ENCODE assay signal across 8 cellular contexts in the genomic region with DNA sequence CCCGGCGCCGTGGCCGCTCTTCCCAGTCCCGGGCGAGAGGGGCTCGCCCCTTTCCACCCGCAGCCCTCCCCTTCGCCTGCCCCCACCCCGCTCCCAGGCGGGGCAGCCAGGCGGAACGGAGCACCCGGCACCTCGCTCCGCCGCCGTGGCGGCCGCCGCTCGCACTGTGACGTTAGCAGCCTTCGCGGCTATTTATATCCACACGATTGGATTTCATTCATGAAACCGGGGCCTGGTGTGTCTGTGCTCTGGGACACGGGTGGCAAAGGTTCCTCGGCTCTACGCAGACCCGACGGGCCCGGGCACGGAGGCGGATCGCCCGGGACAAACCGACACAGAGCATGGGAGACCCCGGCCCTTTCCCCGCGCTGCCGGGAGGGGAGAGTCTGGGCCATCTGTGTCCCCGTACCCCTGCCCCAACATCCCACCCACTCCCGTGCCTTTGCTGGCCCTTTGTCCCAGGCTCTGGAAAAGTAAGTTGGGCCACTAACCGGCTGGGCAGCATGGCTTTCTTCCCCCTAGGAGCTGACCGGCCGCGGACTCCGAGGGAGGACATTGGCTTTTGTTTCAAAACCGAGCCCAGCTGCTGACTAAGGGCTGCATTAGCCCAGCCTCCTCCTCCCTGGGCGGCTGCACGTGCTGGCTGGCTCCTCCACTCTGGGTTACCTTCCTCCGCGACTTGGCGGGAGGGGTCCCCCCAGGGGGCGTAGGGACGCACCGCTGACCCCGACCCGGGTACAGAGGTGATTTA. TPM values are rescaled to one million over a fixed set of nuclear protein-coding genes. Genes with fewer than 3 reads are reported as not detected.
DNase-seq lines count a peak whose midpoint lies in the region; ATAC-seq and TF ChIP-seq lines count a peak whose summit lies in the region.

A gene with protein sequence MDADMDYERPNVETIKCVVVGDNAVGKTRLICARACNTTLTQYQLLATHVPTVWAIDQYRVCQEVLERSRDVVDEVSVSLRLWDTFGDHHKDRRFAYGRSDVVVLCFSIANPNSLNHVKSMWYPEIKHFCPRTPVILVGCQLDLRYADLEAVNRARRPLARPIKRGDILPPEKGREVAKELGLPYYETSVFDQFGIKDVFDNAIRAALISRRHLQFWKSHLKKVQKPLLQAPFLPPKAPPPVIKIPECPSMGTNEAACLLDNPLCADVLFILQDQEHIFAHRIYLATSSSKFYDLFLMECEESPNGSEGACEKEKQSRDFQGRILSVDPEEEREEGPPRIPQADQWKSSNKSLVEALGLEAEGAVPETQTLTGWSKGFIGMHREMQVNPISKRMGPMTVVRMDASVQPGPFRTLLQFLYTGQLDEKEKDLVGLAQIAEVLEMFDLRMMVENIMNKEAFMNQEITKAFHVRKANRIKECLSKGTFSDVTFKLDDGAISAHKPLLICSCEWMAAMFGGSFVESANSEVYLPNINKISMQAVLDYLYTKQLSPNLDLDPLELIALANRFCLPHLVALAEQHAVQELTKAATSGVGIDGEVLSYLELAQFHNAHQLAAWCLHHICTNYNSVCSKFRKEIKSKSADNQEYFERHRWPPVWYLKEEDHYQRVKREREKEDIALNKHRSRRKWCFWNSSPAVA (minus strand): TSS at position 27 of the 751 bp plus-strand sequence. CDS start 32,643 bp downstream, outside the sequence.

- H3K9me3 ChIP-seq in gastroesophageal sphincter: no peaks in the 10 kb centered on the region
- H3K9me3 ChIP-seq in OCI-LY7 (ENCODE audit: low read length): no peaks in the 10 kb centered on the region

- H3K27ac Mint-ChIP-seq in activated naive CD8-positive, alpha-beta T cell treated with anti-CD3 and anti-CD28 coated beads for 36 hours: no peak within 1 kb of the TSS
- peak within 1 kb of the TSS in 1 of 2 donors; percentile 63 for H3K27ac Mint-ChIP-seq in natural killer cell

- peak; percentile 44 for ATAC-seq in HG03095 (IDR thresholded peaks at IDR 0.05; ENCODE audit: unreplicated experiment)
- ATAC-seq in gastroesophageal sphincter: peak; percentile 93
- peak; percentile 65 to 77 (median 66) for ATAC-seq in natural killer cell

- CTCF ChIA-PET in OCI-LY7 (lab: Charles Lee; ENCODE audit: unreplicated experiment): no interaction called here

- H3K27ac ChIP-seq in gastroesophageal sphincter (peak within 1 kb of the TSS; percentile 96 to 98 (median 97)), OCI-LY7 (ENCODE audit: low read depth, low read length, poor library complexity, severe bottlenecking) (no peak within 1 kb of the TSS)

- no TSS peak for BruUV-seq in OCI-LY7 (replicated peaks; lab: Mats Ljungman, UMichigan)

- H2AFZ ChIP-seq in OCI-LY7 (ENCODE audit: low read length): no peak within 1 kb of the TSS

- H4K20me1 ChIP-seq in OCI-LY7 (ENCODE audit: insufficient read depth, low read length): no peaks in the 10 kb centered on the region

- peaks cover 77% of the 10 kb centered on the region for H3K27me3 Mint-ChIP-seq in activated naive CD8-positive, alpha-beta T cell treated with anti-CD3 and anti-CD28 coated beads for 36 hours
- H3K27me3 Mint-ChIP-seq in natural killer cell (ENCODE audit: low read depth in 2 of 2): peaks cover 22 to 61% of the 10 kb centered on the region in 2 donors

- peak within 1 kb of the TSS; percentile 3 for H3K4me3 ChIP-seq in GM12875 (ENCODE audit: low read depth, low read length)
- peak within 1 kb of the TSS; percentile 54 to 88 for H3K4me3 ChIP-seq in gastroesophageal sphincter
- H3K4me3 ChIP-seq in OCI-LY7 (ENCODE audit: low read depth, low read length, poor library complexity, severe bottlenecking): no peak within 1 kb of the TSS

- no peak for TF ChIP-seq EP300 in gastroesophageal sphincter (IDR thresholded peaks at IDR 0.05)

- no peaks in the 10 kb centered on the region for H3K9me2 ChIP-seq in OCI-LY7 (ENCODE audit: insufficient read depth, low read length)

- intact Hi-C loops in natural killer cell (cut with micrococcal nuclease) (no loop called here), OCI-LY7 (cut with micrococcal nuclease; ENCODE audit: unreplicated experiment) (no loop called here)

- POLR2A ChIA-PET in OCI-LY7 (lab: Charles Lee): interaction anchor here (0.6 kb wide), 1 partner anchor 1345 kb away, joined by 3 read pairs; no protein-coding TSS in a partner anchor

- peaks cover 7% of the 10 kb centered on the region for H3K4me1 Mint-ChIP-seq in activated naive CD8-positive, alpha-beta T cell treated with anti-CD3 and anti-CD28 coated beads for 36 hours
- peaks cover 7 to 16% of the 10 kb centered on the region in 2 donors for H3K4me1 Mint-ChIP-seq in natural killer cell

- no peaks in the 10 kb centered on the region for H3K79me2 ChIP-seq in OCI-LY7 (ENCODE audit: insufficient read depth, low read depth, low read length)

- TF ChIP-seq CTCF in GM12875 (IDR thresholded peaks at IDR 0.05; ENCODE audit: borderline replicate concordance, insufficient read depth, low read depth, low read length) (no peak), gastroesophageal sphincter (IDR thresholded peaks at IDR 0.05) (no peak), natural killer cell (IDR thresholded peaks at IDR 0.05) (no peak), OCI-LY7 (conservative IDR thresholded peaks at IDR 0.05; ENCODE audit: low read length) (no peak)

- no peaks in the 10 kb centered on the region for H3K36me3 Mint-ChIP-seq in activated naive CD8-positive, alpha-beta T cell treated with anti-CD3 and anti-CD28 coated beads for 36 hours
- no peaks in the 10 kb centered on the region for H3K36me3 Mint-ChIP-seq in natural killer cell

- H3K27me3 ChIP-seq in gastroesophageal sphincter: no peaks in the 10 kb centered on the region

- no peaks in the 10 kb centered on the region for H3K9me3 Mint-ChIP-seq in activated naive CD8-positive, alpha-beta T cell treated with anti-CD3 and anti-CD28 coated beads for 36 hours
- no peaks in the 10 kb centered on the region for H3K9me3 Mint-ChIP-seq in natural killer cell

- peak; percentile 80 for DNase-seq in AG08395 (ENCODE audit: low spot score)
- DNase-seq in NCI-H460 (ENCODE audit: extremely low read depth, low read depth): peak; percentile 69
- peak; percentile 32 for DNase-seq in activated naive CD8-positive, alpha-beta T cell treated with anti-CD3 and anti-CD28 coated beads for 36 hours
- peak; percentile 28 for DNase-seq in natural killer cell
- DNase-seq in OCI-LY7 (ENCODE audit: low spot score): no peak

- WGBS in gastroesophageal sphincter (ENCODE audit: low coverage in 1 of 2), 2 donors: no CpG with 5 or more reads among the region's 60 CpGs

- no peak within 1 kb of the TSS for H3K4me2 ChIP-seq in OCI-LY7 (ENCODE audit: low read length)

- TF ChIP-seq POLR2A in gastroesophageal sphincter (IDR thresholded peaks at IDR 0.05): peak; percentile 78 to 80

- H3K36me3 ChIP-seq in gastroesophageal sphincter: no peaks in the 10 kb centered on the region
- no peaks in the 10 kb centered on the region for H3K36me3 ChIP-seq in OCI-LY7 (ENCODE audit: insufficient read depth, low read length)

- H3K4me1 ChIP-seq in gastroesophageal sphincter (peaks cover 0 to 41% (median 13%) of the 10 kb centered on the region in 3 donors), OCI-LY7 (ENCODE audit: insufficient read depth, low read length, poor library complexity, severe bottlenecking) (no peaks in the 10 kb centered on the region)

- peak within 1 kb of the TSS; percentile 64 for H3K4me3 Mint-ChIP-seq in activated naive CD8-positive, alpha-beta T cell treated with anti-CD3 and anti-CD28 coated beads for 36 hours
- H3K4me3 Mint-ChIP-seq in natural killer cell: peak within 1 kb of the TSS; percentile 83

RNA-seq across cellular contexts. Expression of the gene that starts here (rescaled TPM):
- 14.8 and 16.5 TPM in 2 replicates for total RNA-seq in NCI-H460 (2014; rRNA removed; shearing (Covaris generic))
- 9.2 and 9.6 TPM in 2 replicates for polyA plus RNA-seq in NCI-H460 (2014; cell fraction: nucleus; rRNA removed)
- under 1 TPM in 1 of 2 experiments, not detected in 1; 0.16 TPM for total RNA-seq in activated naive CD8-positive, alpha-beta T cell treated with anti-CD3 and anti-CD28 coated beads for 36 hours
- total RNA-seq in gastroesophageal sphincter (10 to 100 TPM; 15.5 to 44.0 (median 25.3) TPM), natural killer cell (1 to 10 TPM in 2 of 3 donors, under 1 TPM in 1; 0.97 to 1.9 (median 1.1) TPM), OCI-LY7 (2022) (0.07 TPM in 1 of 2 replicates, not detected in the other)
- not detected in 2 replicates for total RNA-seq in OCI-LY7 (2014; rRNA removed; shearing (Covaris generic))

Comparison
In these comparisons a context has a peak if more than half of its experiments do, and no peak if none do; other contexts are left out.
1. Peak in DNase-seq in activated naive CD8-positive, alpha-beta T cell treated with anti-CD3 and anti-CD28 coated beads for 36 hours; RNA of the gene not detected or under 1 TPM.